Comparison of ENCODE assay signal across 8 cellular contexts in the genomic region with DNA sequence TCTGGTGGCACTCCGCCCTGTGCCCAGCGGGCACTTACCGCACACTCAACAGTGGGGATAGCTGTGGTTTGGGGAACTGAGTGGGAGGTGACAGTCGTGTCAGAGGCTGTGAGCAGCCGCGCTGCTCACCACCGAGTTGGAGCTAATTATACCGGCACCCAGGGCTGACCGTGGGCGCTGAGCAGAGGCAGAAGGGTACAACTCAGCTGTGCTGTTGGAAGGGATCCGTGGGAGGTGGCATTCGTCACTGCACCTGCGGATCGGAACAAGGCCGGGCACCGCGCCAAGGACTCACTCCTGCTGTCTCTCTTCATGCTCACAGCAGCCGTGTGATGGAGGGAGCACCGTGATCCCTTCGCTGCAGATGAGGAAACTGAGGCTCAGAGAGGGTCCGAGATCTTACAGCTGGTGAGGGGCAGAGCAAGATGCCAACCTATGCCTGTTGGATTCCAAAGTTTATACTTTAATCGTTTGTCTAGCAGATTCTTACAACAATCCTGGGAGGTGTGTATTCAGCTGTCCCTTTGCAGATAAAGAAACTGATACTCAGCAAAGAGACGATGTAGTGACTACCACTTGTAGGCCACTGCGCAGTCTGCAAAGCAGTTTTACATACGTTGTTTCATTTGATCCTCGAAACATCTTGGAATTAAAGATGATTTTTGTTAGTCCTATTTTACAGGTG. TPM values are rescaled to one million over a fixed set of nuclear protein-coding genes. Genes with fewer than 3 reads are reported as not detected.
DNase-seq lines count a peak whose midpoint lies in the region; ATAC-seq, FAIRE-seq and TF ChIP-seq lines count a peak whose summit lies in the region.

No MANE protein-coding gene starts in this region.

- no peak for TF ChIP-seq EP300 in sigmoid colon (IDR thresholded peaks at IDR 0.05)

- H3K36me3 ChIP-seq in right atrium auricular region: no peaks in the 10 kb centered on the region
- H3K36me3 ChIP-seq in sigmoid colon: no peaks in the 10 kb centered on the region

- peaks cover 0 to 53% of the 10 kb centered on the region in 2 donors for H3K4me1 ChIP-seq in right atrium auricular region
- H3K4me1 ChIP-seq in sigmoid colon: peaks cover 0 to 53% (median 41%) of the 10 kb centered on the region in 4 donors

- H3K4me3 ChIP-seq in right atrium auricular region (peak overlapping the region; percentile 74 to 81), sigmoid colon (peak overlapping the region; percentile 85 to 97 (median 87))

- peak overlapping the region; percentile 88 for H3K27ac Mint-ChIP-seq in activated naive CD4-positive, alpha-beta T cell treated with anti-CD3 and anti-CD28 coated beads for 36 hours

- ATAC-seq in GM21367 (IDR thresholded peaks at IDR 0.05; ENCODE audit: unreplicated experiment): peak; percentile 24

- no peaks in the 10 kb centered on the region for H3K27me3 Mint-ChIP-seq in activated naive CD4-positive, alpha-beta T cell treated with anti-CD3 and anti-CD28 coated beads for 36 hours (ENCODE audit: low read depth)

- TF ChIP-seq CTCF in right atrium auricular region (IDR thresholded peaks at IDR 0.05) (peak in 1 of 2 donors; percentile 1), sigmoid colon (IDR thresholded peaks at IDR 0.05) (peak in 1 of 4 experiments; percentile 6)

- peak; percentile 72 for FAIRE-seq in HTR-8/SVneo (lab: Jason Lieb, UNC)

- no peak for TF ChIP-seq POLR2A in sigmoid colon (IDR thresholded peaks at IDR 0.05)

- H3K4me1 Mint-ChIP-seq in activated naive CD4-positive, alpha-beta T cell treated with anti-CD3 and anti-CD28 coated beads for 36 hours (ENCODE audit: low read depth): peaks cover 48% of the 10 kb centered on the region

- intact Hi-C loops in activated naive CD4-positive, alpha-beta T cell treated with anti-CD3 and anti-CD28 coated beads for 36 hours (cut with micrococcal nuclease): loop anchor here (1.0 kb wide), 5 partner anchors 43 to 473 kb away; partner anchors contain the start of genes NCOA5, PCIF1 and TP53RK
- intact Hi-C loops in sigmoid colon (cut with DNase I): loop anchor here (1.0 kb wide), 1 partner anchor 43 kb away; no protein-coding TSS in a partner anchor

- WGBS in sigmoid colon, 2 donors: 5 to 14% methylated on average over 26 of the region's 26 CpGs

- H3K9me3 Mint-ChIP-seq in activated naive CD4-positive, alpha-beta T cell treated with anti-CD3 and anti-CD28 coated beads for 36 hours: no peaks in the 10 kb centered on the region

- peak overlapping the region; percentile 88 for H3K4me3 Mint-ChIP-seq in activated naive CD4-positive, alpha-beta T cell treated with anti-CD3 and anti-CD28 coated beads for 36 hours

- H3K36me3 Mint-ChIP-seq in activated naive CD4-positive, alpha-beta T cell treated with anti-CD3 and anti-CD28 coated beads for 36 hours (ENCODE audit: low read depth): no peaks in the 10 kb centered on the region

- peak; percentile 91 for DNase-seq in CD1c-positive myeloid dendritic cell (ENCODE audit: extremely low spot score)
- peak; percentile 42 for DNase-seq in HTR-8/SVneo (ENCODE audit: insufficient read length, low spot score)
- DNase-seq in SHP77 (lab: John Stamatoyannopoulos, UW): peak; percentile 83 to 89
- peak; percentile 91 for DNase-seq in activated naive CD4-positive, alpha-beta T cell treated with anti-CD3 and anti-CD28 coated beads for 36 hours
- DNase-seq in right atrium auricular region (ENCODE audit: low spot score): peak; percentile 75
- DNase-seq in sigmoid colon: peak; percentile 87
- no peak for DNase-seq in dedifferentiated amniotic fluid mesenchymal stem cell (ENCODE audit: extremely low spot score)

- no peaks in the 10 kb centered on the region for H3K27me3 ChIP-seq in right atrium auricular region
- no peaks in the 10 kb centered on the region for H3K27me3 ChIP-seq in sigmoid colon

- peak overlapping the region; percentile 93 to 96 for H3K27ac ChIP-seq in right atrium auricular region
- peak overlapping the region; percentile 91 to 96 (median 94) for H3K27ac ChIP-seq in sigmoid colon

- CTCF ChIA-PET in activated naive CD4-positive, alpha-beta T cell treated with anti-CD3 and anti-CD28 coated beads for 36 hours (lab: Charles Lee): interaction anchor here (0.6 to 2.3 kb wide), 8 partner anchors 21 to 474 kb away, joined by 3 to 16 read pairs (median 3); partner anchors contain the start of gene TP53RK

- no peaks in the 10 kb centered on the region for H3K9me3 ChIP-seq in right atrium auricular region
- no peaks in the 10 kb centered on the region for H3K9me3 ChIP-seq in sigmoid colon

RNA-seq across cellular contexts. Expression of gene ELMO2, which starts 0.7 kb away (rescaled TPM):
- 10 to 100 TPM; 76.8 to 81.0 TPM for total RNA-seq in activated naive CD4-positive, alpha-beta T cell treated with anti-CD3 and anti-CD28 coated beads for 36 hours
- total RNA-seq in right atrium auricular region: 10 to 100 TPM; 29.4 to 32.7 TPM
- total RNA-seq in sigmoid colon: 10 to 100 TPM; 40.3 to 52.1 (median 46.2) TPM
- 10 to 100 TPM; 13.2 to 19.2 (median 13.8) TPM for polyA plus RNA-seq in sigmoid colon
